6 cellular contexts compared by ENCODE assay signal in the genomic region with DNA sequence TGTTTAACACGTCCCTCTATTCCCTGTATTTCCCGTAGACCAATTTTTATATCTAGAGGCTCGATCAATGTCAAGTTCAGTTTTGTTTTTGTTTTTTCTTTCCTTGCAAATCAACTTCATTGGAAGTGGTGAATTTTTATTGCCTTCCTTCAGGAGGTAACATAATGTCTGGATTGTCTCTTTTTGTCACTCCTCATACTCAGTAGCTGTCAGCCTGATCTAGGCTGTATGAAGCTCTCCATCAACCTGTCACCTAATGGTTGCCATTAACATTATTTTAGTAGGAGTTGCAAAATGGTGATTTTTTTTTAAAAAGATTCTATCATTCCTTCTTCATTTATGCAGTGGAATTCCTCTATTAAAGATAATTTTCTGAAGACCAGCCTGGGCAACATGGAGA.
"Had no signal": no experiment of that assay in that cellular context is flagged by ENCODE, and none has a peak within 500 bp of the region (broad histone marks: within the 10 kb centered on the region; RNA-seq: fewer than 3 reads in every experiment).

No MANE protein-coding gene starts in this region.

- H3K4me3 ChIP-seq: K562 had no signal

- H3K4me2 ChIP-seq: KMS-11 had no signal

- DNase-seq: IMR-90, KBM-7, KG1 had no signal

- H3K9ac ChIP-seq: KMS-11 had no signal

- H3K27ac ChIP-seq: HL-60, KMS-11 had no signal
